ENCODE assay signal across 8 cellular contexts in genomic region chr16:30096105-30096861, GRCh38. TPM values are rescaled to one million over a fixed set of nuclear protein-coding genes. Genes with fewer than 3 reads are reported as not detected.
DNase-seq lines count a peak whose midpoint lies in the region; ATAC-seq and TF ChIP-seq lines count a peak whose summit lies in the region.

TSS of gene YPEL3 (minus strand) at chr16:30096213. CDS start at chr16:30095482, 731 bp downstream.

- H3K4me3 ChIP-seq in CD8-positive, alpha-beta T cell (ENCODE audit: low read depth, low read length) = peak within 1 kb of the TSS; percentile 95
- H3K4me3 ChIP-seq in parathyroid adenoma (ENCODE audit: low read depth, low read length) (peak within 1 kb of the TSS; percentile 81), thoracic aorta (peak within 1 kb of the TSS; percentile 88)

- POLR2A ChIA-PET in CD8-positive, alpha-beta T cell (lab: Charles Lee) = interaction anchor here (0.6 to 7.9 kb wide), 5 partner anchors 27 to 89 kb away, joined by 3 to 130 read pairs (median 5); partner anchors contain the start of genes ALDOA, CORO1A and MAPK3

- H3K27me3 Mint-ChIP-seq in CD8-positive, alpha-beta T cell (ENCODE audit: low read depth) = no peaks in the 10 kb centered on the region

- TF ChIP-seq CTCF in CD8-positive, alpha-beta T cell (IDR thresholded peaks at IDR 0.05) = no peak
- TF ChIP-seq CTCF in parathyroid adenoma (IDR thresholded peaks at IDR 0.05) (no peak), thoracic aorta (IDR thresholded peaks at IDR 0.05) (no peak)

- peak; percentile 77 to 93 (median 88) for DNase-seq in CD8-positive, alpha-beta T cell
- DNase-seq in MV-4-11 (lab: John Stamatoyannopoulos, UW) = peak; percentile 76
- peak; percentile 96 for DNase-seq in Right ventricle myocardium superior
- DNase-seq in thoracic aorta (ENCODE audit: low spot score) = peak; percentile 48

- H3K79me2 ChIP-seq in parathyroid adenoma = peaks cover 4% of the 10 kb centered on the region

- peak; percentile 56 for ATAC-seq in CD8-positive, alpha-beta T cell
- ATAC-seq in GM21423 (IDR thresholded peaks at IDR 0.05; ENCODE audit: unreplicated experiment) (peak; percentile 36), Right ventricle myocardium superior (ENCODE audit: poor library complexity) (peak; percentile 80), thoracic aorta (ENCODE audit: insufficient number of reproducible peaks, low FRiP score, low read depth) (peak; percentile 46)

- peak within 1 kb of the TSS; percentile 81 for H3K4me3 Mint-ChIP-seq in CD8-positive, alpha-beta T cell

- H3K36me3 ChIP-seq in CD8-positive, alpha-beta T cell (ENCODE audit: insufficient read depth, low read length) = peaks cover 10% of the 10 kb centered on the region
- H3K36me3 ChIP-seq in parathyroid adenoma (ENCODE audit: control insufficient read depth, insufficient read depth, low read length) = no peaks in the 10 kb centered on the region
- H3K36me3 ChIP-seq in thoracic aorta = peaks cover 12% of the 10 kb centered on the region

- H3K4me2 ChIP-seq in parathyroid adenoma (ENCODE audit: low read length) = peak within 1 kb of the TSS; percentile 98

- peak within 1 kb of the TSS; percentile 72 for H3K27ac ChIP-seq in CD8-positive, alpha-beta T cell (ENCODE audit: low read depth, low read length)
- peak within 1 kb of the TSS; percentile 81 for H3K27ac ChIP-seq in adipose tissue (ENCODE audit: low read depth, low read length)
- H3K27ac ChIP-seq in parathyroid adenoma = peak within 1 kb of the TSS; percentile 80
- H3K27ac ChIP-seq in thoracic aorta = peak within 1 kb of the TSS; percentile 91 to 92

- H3K27me3 ChIP-seq in CD8-positive, alpha-beta T cell (ENCODE audit: insufficient read depth, low read length) = no peaks in the 10 kb centered on the region
- H3K27me3 ChIP-seq in parathyroid adenoma (ENCODE audit: control insufficient read depth, insufficient read depth, low read length) (no peaks in the 10 kb centered on the region), thoracic aorta (replicated peaks; ENCODE audit: insufficient read depth) (no peaks in the 10 kb centered on the region)

- CTCF ChIA-PET in CD8-positive, alpha-beta T cell (lab: Charles Lee) = interaction anchor here (0.8 to 1.0 kb wide), 2 partner anchors 16 to 84 kb away, joined by 3 to 5 read pairs; no protein-coding TSS in a partner anchor

- H3K9me3 Mint-ChIP-seq in CD8-positive, alpha-beta T cell = peaks cover 22% of the 10 kb centered on the region

- peaks cover 36% of the 10 kb centered on the region for H3K4me1 ChIP-seq in CD8-positive, alpha-beta T cell (ENCODE audit: insufficient read depth, low read length)
- H3K4me1 ChIP-seq in parathyroid adenoma = peaks cover 13% of the 10 kb centered on the region
- H3K4me1 ChIP-seq in thoracic aorta (ENCODE audit: control insufficient read depth in 1 of 2, low read depth in 2 of 2) = peaks cover 22 to 47% of the 10 kb centered on the region in 2 donors

- peaks cover 18% of the 10 kb centered on the region for H3K9me3 ChIP-seq in CD8-positive, alpha-beta T cell (ENCODE audit: low read length)
- H3K9me3 ChIP-seq in parathyroid adenoma (ENCODE audit: control insufficient read depth, low read length) (no peaks in the 10 kb centered on the region), thoracic aorta (peaks cover 13% of the 10 kb centered on the region)

- peak within 1 kb of the TSS; percentile 49 for H3K9ac ChIP-seq in parathyroid adenoma

- intact Hi-C loops in CD8-positive, alpha-beta T cell (cut with DNase I, micrococcal nuclease) = loop anchor here (1.0 to 10.0 kb wide), 6 partner anchors 27 to 599 kb away; partner anchors contain the start of genes ALDOA (in 2 of the 2), MAPK3 (in 2 of the 2), FBRS (in 1 of the 2) and MYL11 (in 1 of the 2)
- intact Hi-C loops in T-helper 1 cell treated with Interleukin-12 subunit alpha and Interleukin-12 subunit beta and Interleukin-4 antibody, amounts not matched to agents 30 ng/mL and 1 ng/mL, for 36 hours (cut with micrococcal nuclease) = loop anchor here (1.0 to 10.0 kb wide), 5 partner anchors 20 to 559 kb away; partner anchors contain the start of genes ALDOA, FBRS, MAPK3 and PRR14
- intact Hi-C loops in Right ventricle myocardium superior (cut with DNase I) = loop anchor here (10.0 kb wide), 1 partner anchor 319 kb away; no protein-coding TSS in a partner anchor

- H3K27ac Mint-ChIP-seq in CD8-positive, alpha-beta T cell = peak within 1 kb of the TSS; percentile 91

- H2AFZ ChIP-seq in parathyroid adenoma = peak within 1 kb of the TSS; percentile 93

- H3K4me1 Mint-ChIP-seq in CD8-positive, alpha-beta T cell (ENCODE audit: low read depth) = peaks cover 32% of the 10 kb centered on the region

- WGBS in adipose tissue, 3 donors = 9 to 12% (median 11%) methylated on average over 54 to 77 of the region's 77 CpGs

- H3K36me3 Mint-ChIP-seq in CD8-positive, alpha-beta T cell = peaks cover 42% of the 10 kb centered on the region

RNA-seq across cellular contexts. Expression of gene YPEL3, which starts in this region (rescaled TPM):
- 100 to 1,000 TPM; 107 to 113 TPM for total RNA-seq in CD8-positive, alpha-beta T cell
- total RNA-seq in T-helper 1 cell treated with Interleukin-12 subunit alpha and Interleukin-12 subunit beta and Interleukin-4 antibody, amounts not matched to agents 30 ng/mL and 1 ng/mL, for 36 hours = 49.2 and 51.4 TPM in 2 replicates
- 100 to 1,000 TPM in 1 of 3 donors, 10 to 100 TPM in 2; 70.2 to 217 (median 86.0) TPM for polyA plus RNA-seq in adipose tissue
- 64.1 TPM for total RNA-seq in Right ventricle myocardium superior
- 100 to 1,000 TPM in 1 of 2 donors, 10 to 100 TPM in 1; 69.2 to 105 TPM for total RNA-seq in thoracic aorta

Comparison
In these comparisons a context has a peak if more than half of its experiments do, and no peak if none do; other contexts are left out.
1. Peak in every context shown above with its lines: DNase-seq, ATAC-seq, H3K4me3 ChIP-seq and H3K27ac ChIP-seq.